Comparison of ENCODE assay signal across 16 cellular contexts in genomic region chr15:101597360-101597928, GRCh38. TPM values are rescaled to one million over a fixed set of nuclear protein-coding genes. Genes with fewer than 3 reads are reported as not detected.
DNase-seq lines count a peak whose midpoint lies in the region; ATAC-seq, FAIRE-seq and TF ChIP-seq lines count a peak whose summit lies in the region.
"Had no signal": no experiment of that assay in that cellular context is flagged by ENCODE, and none has a peak within 500 bp of the region (broad histone marks: within the 10 kb centered on the region; RNA-seq: fewer than 3 reads in every experiment).

No MANE protein-coding gene starts in this region.

- H3K4me2 ChIP-seq in K562 (ENCODE audit: insufficient read depth, low read length) = no peak overlapping the region
- H3K4me2 ChIP-seq: SK-N-SH had no signal

- TF ChIP-seq CTCF in Caco-2 (IDR thresholded peaks at IDR 0.05; ENCODE audit: insufficient read depth in 1 of 2, low read depth in 1 of 2, low read length in 1 of 2, severe bottlenecking in 1 of 2, unreplicated experiment in 1 of 2) (no peak), HEK293 (tag by site-specific recombination; IDR thresholded peaks at IDR 0.05) (no peak), K562 (IDR thresholded peaks at IDR 0.05 in 2 of 3, conservative IDR thresholded peaks at IDR 0.05 in 1 of 3; ENCODE audit: insufficient read depth in 2 of 3, low read depth in 1 of 3, low read length in 3 of 3) (no peak), nephron (IDR thresholded peaks at IDR 0.05; ENCODE audit: unreplicated experiment in 3 of 3) (no peak)

- H3K27me3 Mint-ChIP-seq in Caco-2 (ENCODE audit: insufficient read depth, unreplicated experiment) = peaks cover 6% of the 10 kb centered on the region
- peaks cover 4% of the 10 kb centered on the region for H3K27me3 Mint-ChIP-seq in nephron (ENCODE audit: low read depth)

- TF ChIP-seq POLR2A in K562 (conservative IDR thresholded peaks at IDR 0.05) = no peak

- no peak overlapping the region for H3K4me3 ChIP-seq in Caco-2 (ENCODE audit: low read depth, low read length)
- no peak overlapping the region for H3K4me3 ChIP-seq in HEK293 (ENCODE audit: low read depth, low read length)
- no peak overlapping the region for H3K4me3 ChIP-seq in K562

- no peak overlapping the region for H2AFZ ChIP-seq in K562 (ENCODE audit: low read depth, low read length)

- no peak for TF ChIP-seq RAD21 in K562 (CRISPR knock-in tag; conservative IDR thresholded peaks at IDR 0.05 in 1 of 2, IDR thresholded peaks at IDR 0.05 in 1 of 2)

- no peaks in the 10 kb centered on the region for H4K20me1 ChIP-seq in K562 (replicated peaks; ENCODE audit: control insufficient read depth, insufficient read depth, low read length)

- H3K27ac ChIP-seq in HEK293 (ENCODE audit: extremely low read depth, low read depth, low read length) (no peak overlapping the region), K562 (ENCODE audit: extremely low read depth, low read depth, low read length) (no peak overlapping the region)

- CTCF ChIA-PET in Caco-2 (lab: Charles Lee) (no interaction called here), HEK293 (lab: Yijun Ruan, JAX) (interaction anchor here (0.7 kb wide), 1 partner anchor 44 kb away, joined by 3 read pairs; no protein-coding TSS in a partner anchor), K562 (lab: Yijun Ruan, JAX; ENCODE audit: low intra/inter-chr PET ratio) (no interaction called here)

- peaks cover 9% of the 10 kb centered on the region for H3K4me1 ChIP-seq in Caco-2
- H3K4me1 ChIP-seq in HEK293 (ENCODE audit: control insufficient read depth, insufficient read depth, low read length) = no peaks in the 10 kb centered on the region; the same call in 1 of the 2 replicates
- H3K4me1 ChIP-seq in K562 (replicated peaks in 1 of 2; ENCODE audit: control insufficient read depth in 2 of 2, insufficient read depth in 2 of 2, low read length in 2 of 2) = no peaks in the 10 kb centered on the region

- H3K27ac Mint-ChIP-seq in Caco-2 (ENCODE audit: unreplicated experiment) = peak overlapping the region; percentile 72
- H3K27ac Mint-ChIP-seq in nephron = peak overlapping the region in 2 of 3 experiments; percentile 50 to 57
- H3K27ac Mint-ChIP-seq: T-cell had no signal

- in situ Hi-C loops in K562 (cut with MboI) = no loop called here
- in situ Hi-C loops in KBM-7 (cut with MboI; ENCODE audit: low pct_unique_long_range_greater_than_20kb, low sequenced_read_pairs) = no loop called here

- H3K36me3 Mint-ChIP-seq in Caco-2 (ENCODE audit: insufficient read depth, unreplicated experiment) (no peaks in the 10 kb centered on the region), nephron (ENCODE audit: low read depth) (no peaks in the 10 kb centered on the region)
- H3K36me3 Mint-ChIP-seq: T-cell had no signal

- no peak for TF ChIP-seq EP300 in K562 (IDR thresholded peaks at IDR 0.05; ENCODE audit: low read length)

- intact Hi-C loops in Caco-2 (cut with micrococcal nuclease; ENCODE audit: unreplicated experiment) (no loop called here), K562 (cut with micrococcal nuclease) (no loop called here)

- H3K79me2 ChIP-seq in K562 (ENCODE audit: control insufficient read depth, insufficient read depth, low read length) = no peaks in the 10 kb centered on the region

- peak; percentile 47; the same call in 1 of the 3 replicates for ATAC-seq in K562
- no peak for ATAC-seq in GM19395 (IDR thresholded peaks at IDR 0.05; ENCODE audit: unreplicated experiment)
- ATAC-seq in GM21423 (IDR thresholded peaks at IDR 0.05; ENCODE audit: unreplicated experiment) = no peak
- ATAC-seq: T-cell had no signal

- DNase-seq in Caco-2 (peak; percentile 49 to 60), K562 (ENCODE audit: extremely low read depth in 1 of 4, low spot score in 3 of 4) (no peak), KBM-7 (no peak)
- DNase-seq: DMS 273 treated with DMSO at 0.1 percent for 48 hours, DND-41, HCEC 1CT, NCI-H1105, NCI-H2081, NCI-H510A, OCI-M1, SK-N-SH, T-cell had no signal

- POLR2A ChIA-PET in Caco-2 (lab: Charles Lee) = interaction anchor here (0.6 kb wide), 1 partner anchor 42 kb away, joined by 3 read pairs; no protein-coding TSS in a partner anchor
- POLR2A ChIA-PET in HEK293 (lab: Yijun Ruan, JAX) = no interaction called here
- POLR2A ChIA-PET in K562 (lab: Yijun Ruan, JAX) = interaction anchor here (0.7 kb wide), 1 partner anchor 24 kb away, joined by 3 read pairs; no protein-coding TSS in a partner anchor

- 2% methylated on average over 6 of the region's 6 CpGs for WGBS in K562 (ENCODE audit: insufficient coverage, low coverage, missing lambda C conversion rate)

- H3K9me3 Mint-ChIP-seq in Caco-2 (ENCODE audit: unreplicated experiment) (peaks cover 35% of the 10 kb centered on the region), nephron (peaks cover 35% of the 10 kb centered on the region)

- peak overlapping the region; percentile 52 for H3K4me3 Mint-ChIP-seq in Caco-2 (ENCODE audit: unreplicated experiment)
- peak overlapping the region in 1 of 3 experiments; percentile 50 for H3K4me3 Mint-ChIP-seq in nephron
- H3K4me3 Mint-ChIP-seq: T-cell had no signal

- no peak overlapping the region for H3K9ac ChIP-seq in K562 (ENCODE audit: insufficient read depth in 1 of 2, low read depth in 2 of 2, low read length in 2 of 2)
- H3K9ac ChIP-seq: SK-N-SH had no signal

- H3K9me1 ChIP-seq in K562 (ENCODE audit: control insufficient read depth, insufficient read depth, low read length) = no peaks in the 10 kb centered on the region

- H3K9me3 ChIP-seq in Caco-2 = peaks cover 9% of the 10 kb centered on the region; the same call in 1 of the 2 replicates
- peaks cover 6% of the 10 kb centered on the region for H3K9me3 ChIP-seq in HEK293 (ENCODE audit: control insufficient read depth, insufficient read depth, low read depth, low read length)
- H3K9me3 ChIP-seq in K562 (replicated peaks; ENCODE audit: control insufficient read depth, insufficient read depth, low read depth, low read length) = no peaks in the 10 kb centered on the region
- H3K9me3 ChIP-seq: SK-N-SH had no signal

- H3K36me3 ChIP-seq in Caco-2 (ENCODE audit: control insufficient read depth, insufficient read depth, low read length) = no peaks in the 10 kb centered on the region
- H3K36me3 ChIP-seq in HEK293 (ENCODE audit: control insufficient read depth in 2 of 2, insufficient read depth in 1 of 2, low read length in 2 of 2) = no peaks in the 10 kb centered on the region
- no peaks in the 10 kb centered on the region for H3K36me3 ChIP-seq in K562 (ENCODE audit: control insufficient read depth, insufficient read depth, low read length)

- H3K27me3 ChIP-seq in Caco-2 (replicated peaks; ENCODE audit: control insufficient read depth, insufficient read depth, low read length) (no peaks in the 10 kb centered on the region), K562 (ENCODE audit: control insufficient read depth in 2 of 2, insufficient read depth in 2 of 2, low read length in 2 of 2) (peaks cover 5 to 7% of the 10 kb centered on the region in 2 experiments)

- FAIRE-seq in K562 (lab: Jason Lieb, UNC) = no peak

- BruUV-seq in Caco-2 (replicated peaks; lab: Mats Ljungman, UMichigan) (no TSS peak), K562 (replicated peaks; lab: Mats Ljungman, UMichigan) (no TSS peak)

- peaks cover 6% of the 10 kb centered on the region for H3K4me1 Mint-ChIP-seq in Caco-2 (ENCODE audit: low read depth, unreplicated experiment)
- peaks cover 12% of the 10 kb centered on the region for H3K4me1 Mint-ChIP-seq in nephron
- H3K4me1 Mint-ChIP-seq: T-cell had no signal

TF ChIP-seq in HEK293, 187 proteins besides CTCF, POLR2A, EP300 and RAD21 (continues in another document):
- no peak for TF ChIP-seq ZBTB44 (tag by site-specific recombination; IDR thresholded peaks at IDR 0.05)

TF ChIP-seq in K562, 482 proteins besides CTCF, POLR2A, EP300 and RAD21:
- TF ChIP-seq TCF7L2 (IDR thresholded peaks at IDR 0.05; ENCODE audit: low read depth, low read length) (no peak), ZNF311 (CRISPR knock-in tag; IDR thresholded peaks at IDR 0.05) (no peak), ZNF449 (CRISPR knock-in tag; IDR thresholded peaks at IDR 0.05) (no peak), NFIC (IDR thresholded peaks at IDR 0.05) (peak; percentile 77)
- TF ChIP-seq, protein P1, sequence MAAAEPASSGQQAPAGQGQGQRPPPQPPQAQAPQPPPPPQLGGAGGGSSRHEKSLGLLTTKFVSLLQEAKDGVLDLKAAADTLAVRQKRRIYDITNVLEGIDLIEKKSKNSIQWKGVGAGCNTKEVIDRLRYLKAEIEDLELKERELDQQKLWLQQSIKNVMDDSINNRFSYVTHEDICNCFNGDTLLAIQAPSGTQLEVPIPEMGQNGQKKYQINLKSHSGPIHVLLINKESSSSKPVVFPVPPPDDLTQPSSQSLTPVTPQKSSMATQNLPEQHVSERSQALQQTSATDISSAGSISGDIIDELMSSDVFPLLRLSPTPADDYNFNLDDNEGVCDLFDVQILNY (CRISPR knock-in tag; IDR thresholded peaks at IDR 0.05) = no peak
TF ChIP-seq in K562: peak in this region for 1.

RNA-seq across cellular contexts. Expression of gene TM2D3, which starts 54.7 kb away (rescaled TPM):
- 34.7 and 39.2 TPM in 2 replicates for total RNA-seq in Caco-2 (2022)
- 75.4 and 111 TPM in 2 replicates for total RNA-seq in K562 (2011; cell fraction: chromatin; rRNA removed; ENCODE audit: low replicate concordance)
- total RNA-seq in K562 (2011; cell fraction: nucleolus; rRNA removed) = 93.2 and 100 TPM in 2 replicates
- total RNA-seq in K562 (2011; cell fraction: nucleoplasm; rRNA removed) = 121 and 152 TPM in 2 replicates
- 16.5 and 23.5 TPM in 2 replicates for total RNA-seq in K562 (2014; rRNA removed)
- total RNA-seq in K562 (2014; rRNA removed; fragmentation: Illumina TruSeq; extraction: Trizol) = 31.3 and 32.4 TPM in 2 replicates
- total RNA-seq in K562 (2015; rRNA removed; fragmentation: Illumina TruSeq; extraction: Trizol) = 34.1 and 34.9 TPM in 2 replicates
- total RNA-seq in K562 (2021) = 27.4 and 28.9 TPM in 2 replicates
- 59.5 and 61.0 TPM in 2 replicates for polyA plus RNA-seq in K562 (2011; rRNA removed)
- 33.6 and 42.8 TPM in 2 replicates for polyA plus RNA-seq in K562 (2011; cell fraction: cytosol; rRNA removed)
- polyA plus RNA-seq in K562 (2011; cell fraction: nucleus; rRNA removed) = 58.3 and 77.8 TPM in 2 replicates
- polyA plus RNA-seq in K562 (2012) = 22.2 and 31.4 TPM in 2 replicates
- polyA plus RNA-seq in K562 (2014; fragmentation: Illumina TruSeq; extraction: Trizol) = 25.3 and 26.8 TPM in 2 replicates
- polyA plus RNA-seq in K562 (2014; fragmentation: Nextera tagmentation; extraction: Ambion mirVana) = 10 to 100 TPM; 59.2 to 67.9 TPM
- polyA plus RNA-seq in K562 (2014; rRNA removed) = 27.9 and 28.2 TPM in 2 replicates
- 50.4 and 52.1 TPM in 2 replicates for polyA minus RNA-seq in K562 (2011; rRNA and poly(A)+ RNA removed)
- polyA minus RNA-seq in K562 (2011; cell fraction: cytosol; rRNA and poly(A)+ RNA removed) = 20.9 and 28.2 TPM in 2 replicates
- polyA minus RNA-seq in K562 (2011; cell fraction: nucleus; rRNA and poly(A)+ RNA removed) = 67.7 and 82.9 TPM in 2 replicates

Comparison
In these comparisons a context has a peak if more than half of its experiments do, and no peak if none do; other contexts are left out.
1. DNase-seq: peak in Caco-2 (2 of 2); none in K562 (0 of 4) and KBM-7 (single experiment).